In the genomic region with DNA sequence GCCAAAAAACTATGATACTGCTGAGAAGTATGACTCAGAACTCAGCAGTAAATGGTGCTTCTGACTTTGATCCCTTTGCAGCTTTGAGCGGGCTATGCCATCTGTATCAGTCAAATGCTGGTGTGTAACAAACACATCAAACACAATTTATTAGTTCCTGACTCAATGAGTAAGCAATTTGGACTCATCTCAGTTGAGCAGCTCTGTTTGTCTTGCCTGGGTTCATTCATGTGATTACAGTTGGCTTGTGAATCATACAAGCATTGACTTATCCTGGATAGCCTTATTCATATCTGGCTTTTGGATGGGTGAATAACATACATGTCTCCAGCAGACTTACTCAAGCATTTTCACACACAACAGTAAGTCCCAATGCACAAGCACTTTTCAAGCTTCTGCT, we compare ENCODE assay signal across 14 cellular contexts.
"Had no signal": no experiment of that assay in that cellular context is flagged by ENCODE, and none has a peak within 500 bp of the region (broad histone marks: within the 10 kb centered on the region; RNA-seq: fewer than 3 reads in every experiment).

No MANE protein-coding gene starts in this region.

- H3K4me3 Mint-ChIP-seq: activated CD4-positive, alpha-beta memory T cell treated with anti-CD3 and anti-CD28 coated beads, Interleukin-2, amount 10 ng/mL, durations not matched to agents 7 days and 5 days; activated naive CD8-positive, alpha-beta T cell; mesothelial cell of epicardium had no signal

- H3K4me1 Mint-ChIP-seq: activated CD4-positive, alpha-beta memory T cell treated with anti-CD3 and anti-CD28 coated beads, Interleukin-2, amount 10 ng/mL, durations not matched to agents 7 days and 5 days; mesothelial cell of epicardium had no signal

- H3K27me3 Mint-ChIP-seq: activated CD4-positive, alpha-beta memory T cell treated with anti-CD3 and anti-CD28 coated beads, Interleukin-2, amount 10 ng/mL, durations not matched to agents 7 days and 5 days; activated naive CD8-positive, alpha-beta T cell had no signal

- H3K4me3 ChIP-seq: stomach, thoracic aorta had no signal

- H3K27me3 ChIP-seq: stomach had no signal

- H3K27ac Mint-ChIP-seq: activated CD4-positive, alpha-beta memory T cell treated with anti-CD3 and anti-CD28 coated beads, Interleukin-2, amount 10 ng/mL, durations not matched to agents 7 days and 5 days; activated naive CD8-positive, alpha-beta T cell; mesothelial cell of epicardium had no signal

- DNase-seq: activated CD4-positive, alpha-beta memory T cell treated with anti-CD3 and anti-CD28 coated beads, Interleukin-2, amount 10 ng/mL, durations not matched to agents 7 days and 5 days; activated gamma-delta T cell; activated T-cell treated with anti-CD3 and anti-CD28 coated beads, Interleukin-2, amount 50 U/mL, for 48 hours; hippocampal formation; kidney glomerular epithelial cell; retina; stimulated activated CD4-positive, alpha-beta T cell treated with anti-CD3 and anti-CD28 coated beads, Interleukin-4, amount 100 ng/mL, for 4 hours; stomach; T-helper 9 cell had no signal

- H3K36me3 Mint-ChIP-seq: activated naive CD8-positive, alpha-beta T cell; mesothelial cell of epicardium had no signal

- H3K27ac ChIP-seq: parathyroid adenoma, stomach, thoracic aorta, VCaP had no signal

- H3K9me3 ChIP-seq: stomach, thoracic aorta had no signal

- H3K4me1 ChIP-seq: parathyroid adenoma, stomach had no signal

- H3K36me3 ChIP-seq: stomach, thoracic aorta had no signal

- H3K79me2 ChIP-seq: parathyroid adenoma had no signal

- H2AFZ ChIP-seq: parathyroid adenoma had no signal

- H3K9ac ChIP-seq: parathyroid adenoma had no signal
